In the genomic region with DNA sequence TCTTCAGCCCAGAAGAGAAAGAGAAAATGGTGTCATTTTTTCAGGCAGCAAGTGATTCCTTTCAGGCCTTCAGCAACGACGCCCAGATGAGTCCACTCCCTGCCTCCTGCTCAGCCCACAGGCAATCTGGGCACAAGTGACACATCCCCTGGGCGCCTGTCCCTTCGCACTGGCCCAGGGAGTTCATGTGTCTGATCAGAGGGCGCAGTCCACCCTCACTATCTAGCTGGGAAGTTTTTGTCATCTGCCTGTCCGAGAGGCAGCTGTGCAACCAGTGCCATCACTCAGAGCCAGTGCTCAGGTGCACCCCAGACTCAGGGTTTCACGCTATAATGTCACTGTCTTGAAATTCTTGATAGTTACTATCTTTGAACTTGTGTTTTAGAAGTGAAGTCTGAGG, we compare ENCODE assay signal across 9 cellular contexts. TPM values are rescaled to one million over a fixed set of nuclear protein-coding genes. Genes with fewer than 3 reads are reported as not detected.
DNase-seq lines count a peak whose midpoint lies in the region; TF ChIP-seq lines count a peak whose summit lies in the region.
"Had no signal": no experiment of that assay in that cellular context is flagged by ENCODE, and none has a peak within 500 bp of the region (broad histone marks: within the 10 kb centered on the region; RNA-seq: fewer than 3 reads in every experiment).

No MANE protein-coding gene starts in this region.

- H2BK120ac ChIP-seq in H9 (ENCODE audit: low read depth, low read length, poor library complexity, severe bottlenecking): no peak overlapping the region

- no peak overlapping the region; the same call in 1 of the 2 replicates for H3K14ac ChIP-seq in H9 (ENCODE audit: insufficient read depth, low read length)

- H3K9me3 Mint-ChIP-seq in H9: peaks cover 15 to 19% of the 10 kb centered on the region in 2 experiments

- no peak overlapping the region for H4K8ac ChIP-seq in H9 (replicated peaks; ENCODE audit: insufficient read length, low read depth, low read length)

- peak overlapping the region in 1 of 3 experiments; percentile 40; a peak in 2 of 7 replicates for H3K27ac Mint-ChIP-seq in H9

- no peak overlapping the region for H4K91ac ChIP-seq in H9 (ENCODE audit: insufficient read length, low read depth, low read length)

- H3K23me2 ChIP-seq in H9 (ENCODE audit: insufficient read length, low read depth, low read length, poor library complexity, severe bottlenecking): peaks cover 7% of the 10 kb centered on the region

- no CpG with 5 or more reads among the region's 7 CpGs for WGBS in H9 (ENCODE audit: extremely low coverage, insufficient read length, low lambda C conversion rate)

- DNase-seq in H9 (no peak), WERI-Rb-1 (no peak), SHP77 (lab: John Stamatoyannopoulos, UW) (no peak), GM03348 (ENCODE audit: low spot score) (no peak), kidney glomerular epithelial cell (lab: John Stamatoyannopoulos, UW) (no peak), middle frontal gyrus (ENCODE audit: extremely low spot score, low spot score) (no peak)
- DNase-seq: effector CD4-positive, alpha-beta T cell had no signal

- H3K9ac ChIP-seq in H9 (ENCODE audit: extremely low read depth, insufficient read length, low read length) (no peak overlapping the region), skeletal muscle tissue (ENCODE audit: low read depth in 1 of 3, low read length in 3 of 3) (peak overlapping the region; percentile 57 to 89 (median 81))

- H3K36me3 ChIP-seq in WERI-Rb-1 (no peaks in the 10 kb centered on the region; the same call in 1 of the 2 replicates), skeletal muscle tissue (ENCODE audit: control insufficient read depth in 3 of 3, insufficient read depth in 3 of 3, low read length in 3 of 3) (no peaks in the 10 kb centered on the region)

- H3K27me3 Mint-ChIP-seq in H9 (ENCODE audit: low read depth): peaks cover 79% of the 10 kb centered on the region

- H2BK12ac ChIP-seq in H9 (ENCODE audit: insufficient read length, low read depth, low read length): peak overlapping the region; percentile 8

- no peak overlapping the region for H2BK15ac ChIP-seq in H9 (ENCODE audit: low read depth, low read length)

- no peak overlapping the region for H3K56ac ChIP-seq in H9 (ENCODE audit: insufficient read length, low read depth, low read length)

- H3K9me3 ChIP-seq in H9 (ENCODE audit: control insufficient read depth, low read depth, low read length): no peaks in the 10 kb centered on the region
- H3K9me3 ChIP-seq in WERI-Rb-1 (ENCODE audit: severe bottlenecking): no peaks in the 10 kb centered on the region
- H3K9me3 ChIP-seq in iPS-18c (ENCODE audit: control insufficient read depth, insufficient read depth, low read length): peaks cover 7% of the 10 kb centered on the region
- H3K9me3 ChIP-seq in skeletal muscle tissue (ENCODE audit: control insufficient read depth in 3 of 3, low read length in 3 of 3): peaks cover 0 to under 1% (median 0%) of the 10 kb centered on the region in 3 donors

- no peak overlapping the region for H2AK5ac ChIP-seq in H9 (ENCODE audit: insufficient read length, low read length)

- H3K4me3 ChIP-seq in WERI-Rb-1 (ENCODE audit: low read depth, low read length): no peak overlapping the region
- H3K4me3 ChIP-seq in iPS-18c (ENCODE audit: insufficient read depth, low read depth, low read length): 0 out of 2 replicates have a peak overlapping the region, but pooled peaks have one; percentile 20
- H3K4me3 ChIP-seq in skeletal muscle tissue (ENCODE audit: low read length in 3 of 3): peak overlapping the region in 1 of 3 donors; percentile 29

- no peak overlapping the region for H3K4ac ChIP-seq in H9 (ENCODE audit: low read depth, low read length)

- H3K27me3 ChIP-seq in H9 (ENCODE audit: insufficient read depth, low read length): no peaks in the 10 kb centered on the region; the same call in 1 of the 2 replicates
- no peaks in the 10 kb centered on the region for H3K27me3 ChIP-seq in WERI-Rb-1 (ENCODE audit: insufficient read depth, low read depth, severe bottlenecking)
- no peaks in the 10 kb centered on the region for H3K27me3 ChIP-seq in skeletal muscle tissue (ENCODE audit: control insufficient read depth in 3 of 3, insufficient read depth in 3 of 3, low read length in 3 of 3)

- peak overlapping the region; percentile 5 for H3K4me2 ChIP-seq in H9 (ENCODE audit: insufficient read depth, insufficient read length, low read length)

- H2BK20ac ChIP-seq in H9 (ENCODE audit: low read depth, low read length, poor library complexity, severe bottlenecking): no peak overlapping the region

- peaks cover 3% of the 10 kb centered on the region; the same call in 1 of the 2 replicates for H3K4me1 ChIP-seq in H9 (ENCODE audit: insufficient read depth, low read length)
- peaks cover 36 to 49% (median 36%) of the 10 kb centered on the region in 3 donors for H3K4me1 ChIP-seq in skeletal muscle tissue (ENCODE audit: control insufficient read depth in 3 of 3, insufficient read depth in 3 of 3, low read length in 3 of 3)

- H4K5ac ChIP-seq in H9 (ENCODE audit: insufficient read length, low read depth, low read length): no peak overlapping the region

- H3K4me3 Mint-ChIP-seq in H9: peak overlapping the region in 1 of 2 experiments; percentile 65; a peak in 3 of 5 replicates

- H4K20me1 ChIP-seq in H9 (ENCODE audit: control insufficient read depth, insufficient read depth, insufficient read length): no peaks in the 10 kb centered on the region

- H3K27ac ChIP-seq in H9 (ENCODE audit: insufficient read length, low read depth, low read length) (no peak overlapping the region), WERI-Rb-1 (peak overlapping the region; percentile 88), skeletal muscle tissue (ENCODE audit: low read depth, low read length) (peak overlapping the region; percentile 95)

- H3K79me2 ChIP-seq in H9 (ENCODE audit: insufficient read depth, low read length): no peaks in the 10 kb centered on the region; the same call in 1 of the 2 replicates

- H3K4me1 Mint-ChIP-seq in H9: peaks cover 61 to 63% of the 10 kb centered on the region in 2 experiments

- no peak overlapping the region for H2BK5ac ChIP-seq in H9 (ENCODE audit: insufficient read length, low read length)

- peaks cover 2 to 32% (median 22%) of the 10 kb centered on the region in 3 experiments; a peak in 6 of 7 replicates for H3K36me3 Mint-ChIP-seq in H9 (ENCODE audit: insufficient read depth in 1 of 3, low read depth in 3 of 3)

- H3T11ph ChIP-seq in H9 (ENCODE audit: low read length): no peak overlapping the region

- TF ChIP-seq CTCF in H9 (conservative IDR thresholded peaks at IDR 0.05): no peak
- no peak for TF ChIP-seq CTCF in WERI-Rb-1 (IDR thresholded peaks at IDR 0.05; ENCODE audit: low read depth, low read length)

- H3K18ac ChIP-seq in H9 (ENCODE audit: insufficient read length, low read depth, low read length): no peak overlapping the region

- H3K23ac ChIP-seq in H9 (ENCODE audit: insufficient read length, low read depth, low read length): no peak overlapping the region

- no peaks in the 10 kb centered on the region for H3K79me1 ChIP-seq in H9 (ENCODE audit: insufficient read depth, low read depth, low read length, poor library complexity, severe bottlenecking)

- no peak overlapping the region for H2AFZ ChIP-seq in H9 (ENCODE audit: low read length)

RNA-seq across cellular contexts. Expression of a gene that starts 1.4 kb away (rescaled TPM):
- total RNA-seq in H9 (2021) (0.88 and 1.2 TPM in 2 replicates), skeletal muscle tissue (6.8 TPM)
